12 cellular contexts compared by ENCODE assay signal in the genomic region with DNA sequence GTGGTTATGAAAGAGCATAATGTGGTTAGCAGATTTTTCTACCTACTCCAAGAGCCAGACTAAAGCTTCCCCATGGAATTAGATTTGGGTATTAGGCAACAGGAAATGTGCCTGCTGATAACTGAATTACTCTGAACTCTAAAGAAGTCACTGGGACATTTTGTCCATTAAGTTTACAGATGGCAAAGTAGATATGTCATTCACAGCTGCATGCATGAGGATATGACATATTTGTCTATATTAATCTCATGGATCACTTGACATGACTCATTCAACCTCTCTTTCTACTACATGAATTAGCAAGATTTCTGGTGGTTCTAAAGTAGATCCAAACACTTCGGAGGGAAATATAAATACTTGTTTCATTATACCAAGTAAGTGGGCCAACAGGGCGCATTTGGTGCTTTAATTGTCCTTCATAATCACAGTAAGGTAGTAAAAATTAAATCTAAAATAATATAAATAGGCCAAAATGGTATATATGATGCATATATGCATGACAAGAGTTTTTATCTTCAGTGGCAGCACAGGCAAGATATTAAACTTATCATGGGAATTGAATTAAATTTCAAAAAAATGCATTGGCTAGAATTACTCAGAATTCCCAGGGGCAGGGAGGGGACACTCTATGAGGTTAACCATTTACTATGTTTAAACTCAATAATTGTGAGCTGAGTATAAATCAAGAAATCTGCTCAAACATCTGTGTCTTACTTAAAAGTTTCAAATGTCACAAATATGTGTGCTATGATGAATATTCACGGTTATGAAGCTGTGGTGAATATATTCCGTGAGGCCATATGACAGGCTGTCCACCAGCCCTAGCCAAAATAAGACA.
A peak's percentile ranks its signal among the peaks of the same experiment; 100 is the strongest.
DNase-seq lines count a peak whose midpoint lies in the region; ATAC-seq and TF ChIP-seq lines count a peak whose summit lies in the region.
"Had no signal": no experiment of that assay in that cellular context is flagged by ENCODE, and none has a peak within 500 bp of the region (broad histone marks: within the 10 kb centered on the region; RNA-seq: fewer than 3 reads in every experiment).

No MANE protein-coding gene starts in this region.

- H3K79me1 ChIP-seq in mesenchymal stem cell (replicated peaks; ENCODE audit: low read length, poor library complexity, severe bottlenecking) = no peaks in the 10 kb centered on the region

- H2BK120ac ChIP-seq in mesenchymal stem cell (ENCODE audit: low read depth, low read length) = no peak overlapping the region

- H2AFZ ChIP-seq in mesenchymal stem cell (ENCODE audit: low read depth, low read length) (no peak overlapping the region), GM23338 (no peak overlapping the region)

- no peak overlapping the region for H2BK12ac ChIP-seq in mesenchymal stem cell (ENCODE audit: low read length in 2 of 2)

- no peak overlapping the region for H3K9ac ChIP-seq in mesenchymal stem cell (ENCODE audit: low read length)

- H3K23ac ChIP-seq in mesenchymal stem cell (ENCODE audit: low read length in 2 of 2) = no peak overlapping the region

- H2BK15ac ChIP-seq in mesenchymal stem cell (ENCODE audit: low read depth, poor library complexity, severe bottlenecking) = no peak overlapping the region

- H3K18ac ChIP-seq in mesenchymal stem cell (ENCODE audit: low read depth in 1 of 2, low read length in 2 of 2) = no peak overlapping the region

- no peaks in the 10 kb centered on the region for H4K20me1 ChIP-seq in GM23338 (replicated peaks; ENCODE audit: insufficient read depth)

- H3F3A ChIP-seq in GM23338 (replicated peaks; ENCODE audit: low read depth) = no peaks in the 10 kb centered on the region

- peak overlapping the region in 1 of 2 experiments; percentile 28 for H3K4ac ChIP-seq in mesenchymal stem cell (ENCODE audit: low read depth in 1 of 2, low read length in 2 of 2)

- H3K4me2 ChIP-seq in mesenchymal stem cell (ENCODE audit: low read length, poor library complexity, severe bottlenecking) = no peak overlapping the region
- H3K4me2 ChIP-seq in GM23338 = no peak overlapping the region

- no peak for TF ChIP-seq CTCF in BE2C (IDR thresholded peaks at IDR 0.05; ENCODE audit: low read depth, low read length)
- TF ChIP-seq CTCF in chondrocyte (IDR thresholded peaks at IDR 0.05) = no peak
- no peak for TF ChIP-seq CTCF in GM23338 (conservative IDR thresholded peaks at IDR 0.05; ENCODE audit: low read depth in 2 of 2)

- no peaks in the 10 kb centered on the region for H3K79me2 ChIP-seq in GM23338 (replicated peaks; ENCODE audit: insufficient read depth)

- H3K9me2 ChIP-seq in GM23338 (ENCODE audit: insufficient read depth) = no peaks in the 10 kb centered on the region

- H3K14ac ChIP-seq in mesenchymal stem cell (ENCODE audit: low read length in 2 of 2) = no peak overlapping the region

- H3K36me3 Mint-ChIP-seq in chondrocyte (ENCODE audit: low read depth) = peaks cover 4% of the 10 kb centered on the region
- H3K36me3 Mint-ChIP-seq in GM23338 (ENCODE audit: low read depth) = no peaks in the 10 kb centered on the region
- H3K36me3 Mint-ChIP-seq: memory B cell had no signal

- peak overlapping the region; percentile 81 for H3K27ac Mint-ChIP-seq in chondrocyte (ENCODE audit: unreplicated experiment)
- H3K27ac Mint-ChIP-seq in GM23338 = no peak overlapping the region
- H3K27ac Mint-ChIP-seq: activated T-helper 2 cell treated with anti-CD3 and anti-CD28 coated beads, Interferon-gamma antibody, Interleukin-2, Interleukin-4, amounts not matched to agents 10 μg/mL and 5 μg/mL and 100 μg/mL, durations not matched to agents 14 hours and 24 hours and 36 hours; memory B cell; stimulated activated naive CD8-positive, alpha-beta T cell treated with anti-CD3 and anti-CD28 coated beads, Interleukin-15, Interleukin-2, amounts not matched to agents 100 ng/mL and 50 ng/mL, for 24 hours had no signal

- H2AK5ac ChIP-seq in mesenchymal stem cell (ENCODE audit: low read length, severe bottlenecking) = peak overlapping the region; percentile 65

- H3K4me3 ChIP-seq in BE2C (ENCODE audit: low read depth, low read length) (no peak overlapping the region), mesenchymal stem cell (ENCODE audit: insufficient read depth in 1 of 2, low read depth in 1 of 2, low read length in 2 of 2) (no peak overlapping the region), GM23338 (no peak overlapping the region)

- H2BK5ac ChIP-seq in mesenchymal stem cell (ENCODE audit: low read depth, low read length, poor library complexity, severe bottlenecking) = no peak overlapping the region

- H4K8ac ChIP-seq in mesenchymal stem cell (ENCODE audit: low read length) = no peak overlapping the region

- H3K9me3 ChIP-seq in BE2C (no peaks in the 10 kb centered on the region), mesenchymal stem cell (ENCODE audit: control insufficient read depth, low read length) (no peaks in the 10 kb centered on the region)

- no peak for ATAC-seq in GM23338
- ATAC-seq in GM18517 (IDR thresholded peaks at IDR 0.05; ENCODE audit: unreplicated experiment) = no peak
- ATAC-seq in GM18861 (IDR thresholded peaks at IDR 0.05; ENCODE audit: unreplicated experiment) = no peak

- H3K27me3 ChIP-seq in BE2C (no peaks in the 10 kb centered on the region), mesenchymal stem cell (ENCODE audit: control insufficient read depth in 1 of 2, insufficient read depth in 1 of 2, low read length in 2 of 2) (no peaks in the 10 kb centered on the region), GM23338 (ENCODE audit: insufficient read depth) (no peaks in the 10 kb centered on the region)

- H3K9me3 Mint-ChIP-seq in chondrocyte (ENCODE audit: low read depth) (peaks cover 20% of the 10 kb centered on the region), GM23338 (no peaks in the 10 kb centered on the region)
- H3K9me3 Mint-ChIP-seq: activated T-helper 2 cell treated with anti-CD3 and anti-CD28 coated beads, Interferon-gamma antibody, Interleukin-2, Interleukin-4, amounts not matched to agents 10 μg/mL and 5 μg/mL and 100 μg/mL, durations not matched to agents 14 hours and 24 hours and 36 hours; stimulated activated naive CD8-positive, alpha-beta T cell treated with anti-CD3 and anti-CD28 coated beads, Interleukin-15, Interleukin-2, amounts not matched to agents 100 ng/mL and 50 ng/mL, for 24 hours had no signal

- H3K27me3 Mint-ChIP-seq in chondrocyte (ENCODE audit: low read depth) = no peaks in the 10 kb centered on the region
- no peaks in the 10 kb centered on the region for H3K27me3 Mint-ChIP-seq in GM23338 (ENCODE audit: insufficient read depth, low read depth, poor library complexity)
- H3K27me3 Mint-ChIP-seq: memory B cell had no signal

- WGBS in mesenchymal stem cell = no CpG with 5 or more reads among the region's 4 CpGs

- H3K36me3 ChIP-seq in BE2C (no peaks in the 10 kb centered on the region), mesenchymal stem cell (ENCODE audit: control insufficient read depth in 1 of 2, insufficient read depth in 2 of 2, low read depth in 1 of 2, low read length in 2 of 2) (no peaks in the 10 kb centered on the region), GM23338 (ENCODE audit: insufficient read depth) (no peaks in the 10 kb centered on the region)

- peaks cover 42% of the 10 kb centered on the region for H3K4me1 Mint-ChIP-seq in chondrocyte (ENCODE audit: low read depth)
- no peaks in the 10 kb centered on the region; the same call in 2 of the 3 replicates for H3K4me1 Mint-ChIP-seq in GM23338
- H3K4me1 Mint-ChIP-seq: memory B cell had no signal

- H4K91ac ChIP-seq in mesenchymal stem cell (ENCODE audit: low read length) = no peak overlapping the region

- H3K4me1 ChIP-seq in BE2C (peaks cover 20% of the 10 kb centered on the region), mesenchymal stem cell (ENCODE audit: control insufficient read depth, insufficient read depth, low read depth, low read length) (no peaks in the 10 kb centered on the region), GM23338 (ENCODE audit: insufficient read depth) (no peaks in the 10 kb centered on the region)

- H3K27ac ChIP-seq in mesenchymal stem cell (ENCODE audit: low read length, poor library complexity, severe bottlenecking) = peak overlapping the region; percentile 60
- no peak overlapping the region for H3K27ac ChIP-seq in GM23338 (ENCODE audit: low read depth)

- H3K4me3 Mint-ChIP-seq in chondrocyte (ENCODE audit: unreplicated experiment) = no peak overlapping the region
- H3K4me3 Mint-ChIP-seq in GM23338 = no peak overlapping the region
- H3K4me3 Mint-ChIP-seq: memory B cell; stimulated activated naive CD8-positive, alpha-beta T cell treated with anti-CD3 and anti-CD28 coated beads, Interleukin-15, Interleukin-2, amounts not matched to agents 100 ng/mL and 50 ng/mL, for 24 hours had no signal

- DNase-seq in BE2C (peak; percentile 63), NCI-H460 (ENCODE audit: extremely low read depth, low read depth) (peak; percentile 93), chondrocyte (ENCODE audit: low spot score) (no peak), mesenchymal stem cell (peak; percentile 90), GM23338 (ENCODE audit: low spot score) (no peak)
- no peak for DNase-seq in activated effector memory CD4-positive, alpha-beta T cell treated with Interleukin-2 at 50 U/mL for 16 hours
- DNase-seq: NCI-H345 had no signal

Comparison
In these comparisons a context has a peak if more than half of its experiments do, and no peak if none do; other contexts are left out.
1. DNase-seq: peak in BE2C (single experiment), NCI-H460 (single experiment) and mesenchymal stem cell (single experiment); none in chondrocyte (single experiment), activated effector memory CD4-positive, alpha-beta T cell treated with Interleukin-2 at 50 U/mL for 16 hours (single experiment) and GM23338 (single experiment).